In the genomic region with DNA sequence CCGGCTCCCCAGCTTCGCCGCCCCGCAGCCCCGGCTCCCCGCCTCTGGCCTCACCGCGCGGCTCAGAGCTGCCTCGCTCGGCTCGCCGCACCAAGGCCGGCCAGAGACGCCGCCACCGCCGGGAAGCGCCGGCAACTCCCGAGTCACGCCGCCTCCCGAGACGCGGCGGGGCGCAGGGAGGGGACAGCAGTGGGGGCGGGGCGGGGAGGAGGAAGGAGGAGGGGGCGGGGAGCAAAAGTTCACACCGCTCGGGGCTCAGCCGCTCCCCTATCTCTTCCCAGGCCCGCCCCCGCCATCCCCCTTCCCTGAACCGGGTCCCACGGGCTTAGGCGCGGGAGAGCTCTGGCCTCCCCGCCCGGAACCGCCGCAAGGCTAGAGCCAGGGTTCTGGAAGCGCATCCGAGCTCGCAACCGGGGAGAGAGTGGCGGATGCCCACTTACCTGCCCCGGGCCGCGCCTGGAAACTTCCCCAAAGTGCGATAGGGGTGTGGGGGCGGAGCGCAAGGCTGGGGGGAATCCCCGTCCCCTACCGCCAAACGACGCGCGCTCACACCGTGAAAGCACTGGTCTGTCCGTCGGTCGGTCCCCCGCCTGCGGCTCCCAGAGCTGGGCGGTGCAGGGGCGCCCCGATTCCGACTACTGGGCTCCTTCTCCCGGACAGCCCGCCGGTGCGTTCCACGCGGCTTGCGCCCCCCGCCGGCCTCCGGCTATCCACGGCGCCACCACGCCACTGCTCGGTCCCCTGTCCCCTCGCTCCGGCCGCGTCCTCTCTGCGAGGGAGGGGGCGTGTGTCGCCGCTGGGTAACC, we compare ENCODE assay signal across 1 cellular context.
A peak's percentile ranks its signal among the peaks of the same experiment; 100 is the strongest.
TF ChIP-seq lines count a peak whose summit lies in the region.

No MANE protein-coding gene starts in this region.

TF ChIP-seq in HEK293, 187 proteins besides CTCF, POLR2A, EP300 and RAD21 (continued from another document and continues in another):
- no peak for TF ChIP-seq SCRT2 (tag by site-specific recombination; IDR thresholded peaks at IDR 0.05)
- TF ChIP-seq KLF7 (tag by site-specific recombination; IDR thresholded peaks at IDR 0.05; ENCODE audit: borderline replicate concordance): no peak
- TF ChIP-seq ZNF610 (tag by site-specific recombination; IDR thresholded peaks at IDR 0.05; ENCODE audit: borderline replicate concordance): no peak; the same call in 1 of the 2 replicates
- no peak for TF ChIP-seq ZNF311 (tag by site-specific recombination; IDR thresholded peaks at IDR 0.05; ENCODE audit: borderline replicate concordance)
- no peak for TF ChIP-seq OSR2 (tag by site-specific recombination; IDR thresholded peaks at IDR 0.05)
- TF ChIP-seq GFI1B (tag by site-specific recombination; IDR thresholded peaks at IDR 0.05): no peak
- TF ChIP-seq WT1 (tag by site-specific recombination; IDR thresholded peaks at IDR 0.05): no peak; the same call in 1 of the 2 replicates
- TF ChIP-seq ZNF132 (tag by site-specific recombination; IDR thresholded peaks at IDR 0.05; ENCODE audit: borderline replicate concordance): no peak
- TF ChIP-seq, protein P1, sequence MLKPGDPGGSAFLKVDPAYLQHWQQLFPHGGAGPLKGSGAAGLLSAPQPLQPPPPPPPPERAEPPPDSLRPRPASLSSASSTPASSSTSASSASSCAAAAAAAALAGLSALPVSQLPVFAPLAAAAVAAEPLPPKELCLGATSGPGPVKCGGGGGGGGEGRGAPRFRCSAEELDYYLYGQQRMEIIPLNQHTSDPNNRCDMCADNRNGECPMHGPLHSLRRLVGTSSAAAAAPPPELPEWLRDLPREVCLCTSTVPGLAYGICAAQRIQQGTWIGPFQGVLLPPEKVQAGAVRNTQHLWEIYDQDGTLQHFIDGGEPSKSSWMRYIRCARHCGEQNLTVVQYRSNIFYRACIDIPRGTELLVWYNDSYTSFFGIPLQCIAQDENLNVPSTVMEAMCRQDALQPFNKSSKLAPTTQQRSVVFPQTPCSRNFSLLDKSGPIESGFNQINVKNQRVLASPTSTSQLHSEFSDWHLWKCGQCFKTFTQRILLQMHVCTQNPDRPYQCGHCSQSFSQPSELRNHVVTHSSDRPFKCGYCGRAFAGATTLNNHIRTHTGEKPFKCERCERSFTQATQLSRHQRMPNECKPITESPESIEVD (tag by site-specific recombination; IDR thresholded peaks at IDR 0.05): no peak
- TF ChIP-seq ZNF292 (tag by site-specific recombination; IDR thresholded peaks at IDR 0.05; ENCODE audit: borderline replicate concordance, low read depth): no peak
- no peak for TF ChIP-seq ZNF48 (tag by site-specific recombination; IDR thresholded peaks at IDR 0.05)
- no peak for TF ChIP-seq BCL11B (tag by site-specific recombination; IDR thresholded peaks at IDR 0.05; ENCODE audit: low read depth)
- no peak for TF ChIP-seq ZNF16 (tag by site-specific recombination; IDR thresholded peaks at IDR 0.05; ENCODE audit: low read depth)
- TF ChIP-seq ZNF596 (tag by site-specific recombination; IDR thresholded peaks at IDR 0.05): no peak
- TF ChIP-seq ZNF174 (tag by site-specific recombination; IDR thresholded peaks at IDR 0.05): no peak
- peak; percentile 11; the same call in 1 of the 2 replicates for TF ChIP-seq MZF1 (tag by site-specific recombination; IDR thresholded peaks at IDR 0.05; ENCODE audit: borderline replicate concordance)
- no peak for TF ChIP-seq ZNF302 (tag by site-specific recombination; IDR thresholded peaks at IDR 0.05; ENCODE audit: low read depth)
- TF ChIP-seq, protein P2, sequence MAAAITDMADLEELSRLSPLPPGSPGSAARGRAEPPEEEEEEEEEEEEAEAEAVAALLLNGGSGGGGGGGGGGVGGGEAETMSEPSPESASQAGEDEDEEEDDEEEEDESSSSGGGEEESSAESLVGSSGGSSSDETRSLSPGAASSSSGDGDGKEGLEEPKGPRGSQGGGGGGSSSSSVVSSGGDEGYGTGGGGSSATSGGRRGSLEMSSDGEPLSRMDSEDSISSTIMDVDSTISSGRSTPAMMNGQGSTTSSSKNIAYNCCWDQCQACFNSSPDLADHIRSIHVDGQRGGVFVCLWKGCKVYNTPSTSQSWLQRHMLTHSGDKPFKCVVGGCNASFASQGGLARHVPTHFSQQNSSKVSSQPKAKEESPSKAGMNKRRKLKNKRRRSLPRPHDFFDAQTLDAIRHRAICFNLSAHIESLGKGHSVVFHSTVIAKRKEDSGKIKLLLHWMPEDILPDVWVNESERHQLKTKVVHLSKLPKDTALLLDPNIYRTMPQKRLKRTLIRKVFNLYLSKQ (tag by site-specific recombination; IDR thresholded peaks at IDR 0.05; ENCODE audit: borderline replicate concordance): no peak
- peak; percentile 64 for TF ChIP-seq GLIS1 (tag by site-specific recombination; IDR thresholded peaks at IDR 0.05)
- TF ChIP-seq YY2 (tag by site-specific recombination; IDR thresholded peaks at IDR 0.05): no peak
- TF ChIP-seq ZFP41 (tag by site-specific recombination; IDR thresholded peaks at IDR 0.05; ENCODE audit: borderline replicate concordance): no peak
- TF ChIP-seq ZNF350 (tag by site-specific recombination; IDR thresholded peaks at IDR 0.05): no peak
- TF ChIP-seq ZNF169 (tag by site-specific recombination; IDR thresholded peaks at IDR 0.05): no peak
- TF ChIP-seq IKZF3 (tag by site-specific recombination; IDR thresholded peaks at IDR 0.05): no peak
- TF ChIP-seq, protein P3, sequence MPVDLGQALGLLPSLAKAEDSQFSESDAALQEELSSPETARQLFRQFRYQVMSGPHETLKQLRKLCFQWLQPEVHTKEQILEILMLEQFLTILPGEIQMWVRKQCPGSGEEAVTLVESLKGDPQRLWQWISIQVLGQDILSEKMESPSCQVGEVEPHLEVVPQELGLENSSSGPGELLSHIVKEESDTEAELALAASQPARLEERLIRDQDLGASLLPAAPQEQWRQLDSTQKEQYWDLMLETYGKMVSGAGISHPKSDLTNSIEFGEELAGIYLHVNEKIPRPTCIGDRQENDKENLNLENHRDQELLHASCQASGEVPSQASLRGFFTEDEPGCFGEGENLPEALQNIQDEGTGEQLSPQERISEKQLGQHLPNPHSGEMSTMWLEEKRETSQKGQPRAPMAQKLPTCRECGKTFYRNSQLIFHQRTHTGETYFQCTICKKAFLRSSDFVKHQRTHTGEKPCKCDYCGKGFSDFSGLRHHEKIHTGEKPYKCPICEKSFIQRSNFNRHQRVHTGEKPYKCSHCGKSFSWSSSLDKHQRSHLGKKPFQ (tag by site-specific recombination; IDR thresholded peaks at IDR 0.05): peak; percentile 95
- TF ChIP-seq ZNF830 (tag by site-specific recombination; IDR thresholded peaks at IDR 0.05; ENCODE audit: low read depth): no peak
- no peak for TF ChIP-seq ZNF776 (tag by site-specific recombination; IDR thresholded peaks at IDR 0.05; ENCODE audit: borderline replicate concordance)
- no peak for TF ChIP-seq ZBTB1 (tag by site-specific recombination; IDR thresholded peaks at IDR 0.05)
- no peak for TF ChIP-seq ZNF624 (tag by site-specific recombination; IDR thresholded peaks at IDR 0.05)
- TF ChIP-seq ZNF701 (tag by site-specific recombination; IDR thresholded peaks at IDR 0.05): no peak
- no peak for TF ChIP-seq ZNF121 (tag by site-specific recombination; IDR thresholded peaks at IDR 0.05)
- TF ChIP-seq ZNF274 (IDR thresholded peaks at IDR 0.05; ENCODE audit: low read length): no peak
- TF ChIP-seq ZNF274 (tag by site-specific recombination; IDR thresholded peaks at IDR 0.05; ENCODE audit: borderline replicate concordance): no peak
- TF ChIP-seq, protein P4, sequence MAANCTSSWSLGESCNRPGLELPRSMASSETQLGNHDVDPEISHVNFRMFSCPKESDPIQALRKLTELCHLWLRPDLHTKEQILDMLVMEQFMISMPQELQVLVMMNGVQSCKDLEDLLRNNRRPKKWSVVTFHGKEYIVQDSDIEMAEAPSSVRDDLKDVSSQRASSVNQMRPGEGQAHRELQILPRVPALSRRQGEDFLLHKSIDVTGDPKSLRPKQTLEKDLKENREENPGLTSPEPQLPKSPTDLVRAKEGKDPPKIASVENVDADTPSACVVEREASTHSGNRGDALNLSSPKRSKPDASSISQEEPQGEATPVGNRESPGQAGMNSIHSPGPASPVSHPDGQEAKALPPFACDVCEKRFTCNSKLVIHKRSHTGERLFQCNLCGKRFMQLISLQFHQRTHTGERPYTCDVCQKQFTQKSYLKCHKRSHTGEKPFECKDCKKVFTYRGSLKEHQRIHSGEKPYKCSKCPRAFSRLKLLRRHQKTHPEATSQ (tag by site-specific recombination; IDR thresholded peaks at IDR 0.05): no peak
- TF ChIP-seq, protein P5, sequence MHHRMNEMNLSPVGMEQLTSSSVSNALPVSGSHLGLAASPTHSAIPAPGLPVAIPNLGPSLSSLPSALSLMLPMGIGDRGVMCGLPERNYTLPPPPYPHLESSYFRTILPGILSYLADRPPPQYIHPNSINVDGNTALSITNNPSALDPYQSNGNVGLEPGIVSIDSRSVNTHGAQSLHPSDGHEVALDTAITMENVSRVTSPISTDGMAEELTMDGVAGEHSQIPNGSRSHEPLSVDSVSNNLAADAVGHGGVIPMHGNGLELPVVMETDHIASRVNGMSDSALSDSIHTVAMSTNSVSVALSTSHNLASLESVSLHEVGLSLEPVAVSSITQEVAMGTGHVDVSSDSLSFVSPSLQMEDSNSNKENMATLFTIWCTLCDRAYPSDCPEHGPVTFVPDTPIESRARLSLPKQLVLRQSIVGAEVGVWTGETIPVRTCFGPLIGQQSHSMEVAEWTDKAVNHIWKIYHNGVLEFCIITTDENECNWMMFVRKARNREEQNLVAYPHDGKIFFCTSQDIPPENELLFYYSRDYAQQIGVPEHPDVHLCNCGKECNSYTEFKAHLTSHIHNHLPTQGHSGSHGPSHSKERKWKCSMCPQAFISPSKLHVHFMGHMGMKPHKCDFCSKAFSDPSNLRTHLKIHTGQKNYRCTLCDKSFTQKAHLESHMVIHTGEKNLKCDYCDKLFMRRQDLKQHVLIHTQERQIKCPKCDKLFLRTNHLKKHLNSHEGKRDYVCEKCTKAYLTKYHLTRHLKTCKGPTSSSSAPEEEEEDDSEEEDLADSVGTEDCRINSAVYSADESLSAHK (tag by site-specific recombination; IDR thresholded peaks at IDR 0.05): peak; percentile 10; the same call in 1 of the 2 replicates
- no peak for TF ChIP-seq ZNF621 (tag by site-specific recombination; IDR thresholded peaks at IDR 0.05)
- TF ChIP-seq ZNF223 (tag by site-specific recombination; IDR thresholded peaks at IDR 0.05): no peak
- peak; percentile 56 for TF ChIP-seq ZFHX2 (tag by site-specific recombination; conservative IDR thresholded peaks at IDR 0.05)
- TF ChIP-seq, protein P6, sequence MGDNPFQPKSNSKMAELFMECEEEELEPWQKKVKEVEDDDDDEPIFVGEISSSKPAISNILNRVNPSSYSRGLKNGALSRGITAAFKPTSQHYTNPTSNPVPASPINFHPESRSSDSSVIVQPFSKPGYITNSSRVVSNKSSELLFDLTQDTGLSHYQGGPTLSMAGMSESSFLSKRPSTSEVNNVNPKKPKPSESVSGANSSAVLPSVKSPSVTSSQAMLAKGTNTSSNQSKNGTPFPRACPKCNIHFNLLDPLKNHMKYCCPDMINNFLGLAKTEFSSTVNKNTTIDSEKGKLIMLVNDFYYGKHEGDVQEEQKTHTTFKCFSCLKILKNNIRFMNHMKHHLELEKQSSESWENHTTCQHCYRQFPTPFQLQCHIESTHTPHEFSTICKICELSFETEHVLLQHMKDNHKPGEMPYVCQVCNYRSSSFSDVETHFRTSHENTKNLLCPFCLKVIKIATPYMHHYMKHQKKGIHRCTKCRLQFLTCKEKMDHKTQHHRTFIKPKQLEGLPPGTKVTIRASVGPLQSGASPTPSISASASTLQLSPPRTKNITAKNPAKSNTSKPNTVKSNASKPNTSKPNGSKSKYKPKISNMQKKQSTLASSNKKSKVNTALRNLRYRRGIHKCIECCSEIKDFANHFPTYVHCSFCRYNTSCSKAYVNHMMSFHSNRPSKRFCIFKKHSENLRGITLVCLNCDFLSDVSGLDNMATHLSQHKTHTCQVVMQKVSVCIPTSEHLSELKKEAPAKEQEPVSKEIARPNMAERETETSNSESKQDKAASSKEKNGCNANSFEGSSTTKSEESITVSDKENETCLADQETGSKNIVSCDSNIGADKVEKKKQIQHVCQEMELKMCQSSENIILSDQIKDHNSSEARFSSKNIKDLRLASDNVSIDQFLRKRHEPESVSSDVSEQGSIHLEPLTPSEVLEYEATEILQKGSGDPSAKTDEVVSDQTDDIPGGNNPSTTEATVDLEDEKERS (tag by site-specific recombination; IDR thresholded peaks at IDR 0.05): no peak
- TF ChIP-seq, protein P7, sequence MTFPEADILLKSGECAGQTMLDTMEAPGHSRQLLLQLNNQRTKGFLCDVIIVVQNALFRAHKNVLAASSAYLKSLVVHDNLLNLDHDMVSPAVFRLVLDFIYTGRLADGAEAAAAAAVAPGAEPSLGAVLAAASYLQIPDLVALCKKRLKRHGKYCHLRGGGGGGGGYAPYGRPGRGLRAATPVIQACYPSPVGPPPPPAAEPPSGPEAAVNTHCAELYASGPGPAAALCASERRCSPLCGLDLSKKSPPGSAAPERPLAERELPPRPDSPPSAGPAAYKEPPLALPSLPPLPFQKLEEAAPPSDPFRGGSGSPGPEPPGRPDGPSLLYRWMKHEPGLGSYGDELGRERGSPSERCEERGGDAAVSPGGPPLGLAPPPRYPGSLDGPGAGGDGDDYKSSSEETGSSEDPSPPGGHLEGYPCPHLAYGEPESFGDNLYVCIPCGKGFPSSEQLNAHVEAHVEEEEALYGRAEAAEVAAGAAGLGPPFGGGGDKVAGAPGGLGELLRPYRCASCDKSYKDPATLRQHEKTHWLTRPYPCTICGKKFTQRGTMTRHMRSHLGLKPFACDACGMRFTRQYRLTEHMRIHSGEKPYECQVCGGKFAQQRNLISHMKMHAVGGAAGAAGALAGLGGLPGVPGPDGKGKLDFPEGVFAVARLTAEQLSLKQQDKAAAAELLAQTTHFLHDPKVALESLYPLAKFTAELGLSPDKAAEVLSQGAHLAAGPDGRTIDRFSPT (tag by site-specific recombination; IDR thresholded peaks at IDR 0.05): 0 out of 2 replicates have a peak, but pooled peaks have one; percentile 15
- TF ChIP-seq ZNF24 (tag by site-specific recombination; IDR thresholded peaks at IDR 0.05): no peak
- no peak for TF ChIP-seq OVOL3 (tag by site-specific recombination; IDR thresholded peaks at IDR 0.05)
- TF ChIP-seq ZBTB21 (tag by site-specific recombination; IDR thresholded peaks at IDR 0.05): no peak
- peak; percentile 62; the same call in 1 of the 2 replicates for TF ChIP-seq ZBTB48 (tag by site-specific recombination; IDR thresholded peaks at IDR 0.05)
- peak; percentile 65; the same call in 1 of the 2 replicates for TF ChIP-seq KLF9 (tag by site-specific recombination; IDR thresholded peaks at IDR 0.05; ENCODE audit: low read depth)
- TF ChIP-seq ZNF544 (tag by site-specific recombination; IDR thresholded peaks at IDR 0.05): no peak
- TF ChIP-seq GLIS2 (tag by site-specific recombination; IDR thresholded peaks at IDR 0.05): peak; percentile 87
- 0 out of 2 replicates have a peak, but pooled peaks have one; percentile 49 for TF ChIP-seq ZFP37 (tag by site-specific recombination; IDR thresholded peaks at IDR 0.05)
- TF ChIP-seq ZSCAN30 (tag by site-specific recombination; IDR thresholded peaks at IDR 0.05): no peak
- TF ChIP-seq ZNF510 (tag by site-specific recombination; IDR thresholded peaks at IDR 0.05; ENCODE audit: insufficient replicate concordance): no peak
- TF ChIP-seq ZNF324 (tag by site-specific recombination; IDR thresholded peaks at IDR 0.05): peak; percentile 37; the same call in 1 of the 2 replicates
